Comparison of ENCODE assay signal across 22 cellular contexts in genomic region chr2:240469747-240470146, GRCh38. TPM values are rescaled to one million over a fixed set of nuclear protein-coding genes. Genes with fewer than 3 reads are reported as not detected.
DNase-seq lines count a peak whose midpoint lies in the region; ATAC-seq, FAIRE-seq and TF ChIP-seq lines count a peak whose summit lies in the region.
"Had no signal": no experiment of that assay in that cellular context is flagged by ENCODE, and none has a peak within 500 bp of the region (broad histone marks: within the 10 kb centered on the region; RNA-seq: fewer than 3 reads in every experiment).

No MANE protein-coding gene starts in this region.

- no peak overlapping the region for H3K4me3 Mint-ChIP-seq in nephron progenitor cell
- H3K4me3 Mint-ChIP-seq in type B pancreatic cell: no peak overlapping the region
- H3K4me3 Mint-ChIP-seq: activated naive CD4-positive, alpha-beta T cell treated with anti-CD3 and anti-CD28 coated beads for 36 hours; endodermal cell; T-helper 2 cell treated with Interferon-gamma antibody and Interleukin-4, amounts not matched to agents 5 μg/mL and 100 μg/mL, for 36 hours had no signal

- H2BK5ac ChIP-seq in H1 (ENCODE audit: low read depth, low read length): 0 out of 2 replicates have a peak overlapping the region, but pooled peaks have one; percentile 40

- H3K4me2 ChIP-seq in H1 (ENCODE audit: insufficient read depth in 1 of 2, low read depth in 2 of 2, low read length in 2 of 2): no peak overlapping the region

- no peak overlapping the region for H2BK12ac ChIP-seq in H1 (ENCODE audit: low read depth, low read length)

- H3K36me3 Mint-ChIP-seq in nephron progenitor cell (ENCODE audit: low read depth): peaks cover 19% of the 10 kb centered on the region
- peaks cover 10% of the 10 kb centered on the region for H3K36me3 Mint-ChIP-seq in type B pancreatic cell

- H3K79me1 ChIP-seq in H1 (ENCODE audit: low read depth, low read length): no peaks in the 10 kb centered on the region

- no peak overlapping the region; the same call in 1 of the 2 replicates for H4K8ac ChIP-seq in H1 (ENCODE audit: extremely low read depth, insufficient read depth, low read length)

- H3K79me2 ChIP-seq in H1 (ENCODE audit: control insufficient read depth in 1 of 2, insufficient read depth in 2 of 2, low read length in 2 of 2): no peaks in the 10 kb centered on the region

- H3K23ac ChIP-seq in H1 (ENCODE audit: insufficient read length): no peak overlapping the region

- H2BK120ac ChIP-seq in H1 (replicated peaks; ENCODE audit: low read depth, low read length): peak overlapping the region; percentile 43

- TF ChIP-seq RAD21 in H1 (IDR thresholded peaks at IDR 0.05 in 1 of 2, conservative IDR thresholded peaks at IDR 0.05 in 1 of 2; ENCODE audit: low read depth in 2 of 2, low read length in 2 of 2): no peak

- H4K5ac ChIP-seq in H1 (ENCODE audit: insufficient read length, low read depth, low read length): no peak overlapping the region

- H3K4me1 Mint-ChIP-seq in nephron progenitor cell (peaks cover 17% of the 10 kb centered on the region), type B pancreatic cell (ENCODE audit: unreplicated experiment) (peaks cover 8% of the 10 kb centered on the region)
- H3K4me1 Mint-ChIP-seq: endodermal cell had no signal

- H3K9me3 Mint-ChIP-seq in nephron progenitor cell (peaks cover 33% of the 10 kb centered on the region), type B pancreatic cell (peaks cover 6% of the 10 kb centered on the region)

- peak overlapping the region; percentile 77 for H2AK5ac ChIP-seq in H1 (ENCODE audit: low read depth, low read length)

- H3K4me3 ChIP-seq in right atrium auricular region (no peak overlapping the region), H1 (ENCODE audit: extremely low read depth in 1 of 4, insufficient read depth in 2 of 4, low read depth in 3 of 4, low read length in 4 of 4) (no peak overlapping the region)
- H3K4me3 ChIP-seq: BLaER1 treated with 17β-estradiol and CSF1 and Interleukin-3, amounts not matched to agents 10 nM and 100 nM; cardiac muscle cell had no signal

- H3K27ac Mint-ChIP-seq in nephron progenitor cell (peak overlapping the region; percentile 62), type B pancreatic cell (peak overlapping the region; percentile 60)
- H3K27ac Mint-ChIP-seq: activated naive CD4-positive, alpha-beta T cell treated with anti-CD3 and anti-CD28 coated beads for 36 hours; endodermal cell; stimulated activated naive B cell treated with anti-CD40 and anti-IgM and Interleukin-4, amounts not matched to agents 10 μg/mL and 1 μg/mL and 100 μg/mL, for 72 hours; T-helper 2 cell treated with Interferon-gamma antibody and Interleukin-4, amounts not matched to agents 5 μg/mL and 100 μg/mL, for 36 hours had no signal

- TF ChIP-seq CTCF in right atrium auricular region (IDR thresholded peaks at IDR 0.05): no peak
- no peak for TF ChIP-seq CTCF in H1 (IDR thresholded peaks at IDR 0.05; ENCODE audit: control extremely low read depth in 1 of 3, insufficient read depth in 1 of 3, low read depth in 1 of 3, low read length in 3 of 3)
- no peak for TF ChIP-seq CTCF in nephron progenitor cell (IDR thresholded peaks at IDR 0.05)
- TF ChIP-seq CTCF in type B pancreatic cell (conservative IDR thresholded peaks at IDR 0.05): no peak

- H3K4ac ChIP-seq in H1 (replicated peaks; ENCODE audit: insufficient read length, low read depth, low read length): peak overlapping the region; percentile 91

- 84% methylated on average over 7 of the region's 7 CpGs; no CpG with 5 or more reads in 1 of the 2 experiments for WGBS in H1 (ENCODE audit: extremely low coverage in 1 of 2, insufficient coverage in 1 of 2, insufficient read length in 1 of 2, insufficient replicate concordance in 2 of 2, low coverage in 1 of 2, low lambda C conversion rate in 2 of 2, missing lambda C conversion rate in 1 of 2), 2 experiments

- CTCF ChIA-PET in H1 (lab: Charles Lee; ENCODE audit: partially characterized antibody): interaction anchor here (0.8 to 1.3 kb wide), 4 partner anchors 9 to 18 kb away, joined by 3 to 6 read pairs (median 3); no protein-coding TSS in a partner anchor

- H3K23me2 ChIP-seq in H1 (ENCODE audit: low read depth, low read length): peaks cover 4% of the 10 kb centered on the region; the same call in 1 of the 2 replicates

- H3K18ac ChIP-seq in H1 (ENCODE audit: extremely low read depth, low read length): no peak overlapping the region

- H4K91ac ChIP-seq in H1 (replicated peaks; ENCODE audit: insufficient read length, low read length): no peak overlapping the region

- H3K4me1 ChIP-seq in right atrium auricular region (no peaks in the 10 kb centered on the region), H1 (replicated peaks in 1 of 4; ENCODE audit: control insufficient read depth in 3 of 4, insufficient read depth in 4 of 4, low read length in 3 of 4) (no peaks in the 10 kb centered on the region)

- H3K14ac ChIP-seq in H1 (ENCODE audit: insufficient read length): no peak overlapping the region

- no peak overlapping the region for H2AFZ ChIP-seq in H1 (ENCODE audit: low read length)

- H3K56ac ChIP-seq in H1 (replicated peaks; ENCODE audit: insufficient read length, low read depth, low read length): no peak overlapping the region

- no peak for FAIRE-seq in H1 (lab: Jason Lieb, UNC)
- FAIRE-seq: H54 had no signal

- H3K9ac ChIP-seq in H1 (replicated peaks in 1 of 4; ENCODE audit: extremely low read depth in 1 of 4, low read depth in 3 of 4, low read length in 3 of 4): no peak overlapping the region

- H3K36me3 ChIP-seq in right atrium auricular region (peaks cover 11% of the 10 kb centered on the region), H1 (ENCODE audit: control insufficient read depth in 2 of 4, insufficient read depth in 4 of 4, low read length in 3 of 4) (peaks cover 0 to 4% (median 0%) of the 10 kb centered on the region in 4 experiments; a peak in 2 of 8 replicates)
- H3K36me3 ChIP-seq: cardiac muscle cell had no signal

- H3K27ac ChIP-seq in right atrium auricular region: no peak overlapping the region
- H3K27ac ChIP-seq in H1 (ENCODE audit: low read depth, low read length): no peak overlapping the region
- H3K27ac ChIP-seq: cardiac muscle cell had no signal

- H3K9me3 ChIP-seq in right atrium auricular region: peaks cover 0 to 16% of the 10 kb centered on the region in 2 donors
- no peaks in the 10 kb centered on the region for H3K9me3 ChIP-seq in H1 (ENCODE audit: insufficient read depth in 2 of 2, low read depth in 1 of 2, low read length in 1 of 2)

- TF ChIP-seq POLR2A in H1 (IDR thresholded peaks at IDR 0.05; ENCODE audit: control extremely low read depth in 1 of 2, low read depth in 2 of 2, low read length in 2 of 2): no peak

- peak overlapping the region; percentile 75; the same call in 1 of the 2 replicates for H2BK15ac ChIP-seq in H1 (ENCODE audit: low read length)

- intact Hi-C loops in Right ventricle myocardium superior (cut with DNase I): no loop called here

- peaks cover 0 to 8% of the 10 kb centered on the region in 2 experiments for H4K20me1 ChIP-seq in H1 (replicated peaks in 1 of 2; ENCODE audit: control insufficient read depth in 1 of 2, insufficient read depth in 2 of 2, low read length in 2 of 2)

- peak; percentile 49 for DNase-seq in right atrium auricular region (ENCODE audit: low spot score)
- no peak for DNase-seq in Right ventricle myocardium superior
- no peak for DNase-seq in H1 (ENCODE audit: low read depth in 1 of 2, low spot score in 2 of 2)
- no peak for DNase-seq in nephron progenitor cell
- no peak for DNase-seq in type B pancreatic cell (ENCODE audit: extremely low spot score, unreplicated experiment)
- DNase-seq: activated CD4-positive, alpha-beta T cell treated with anti-CD3 and anti-CD28 coated beads, Interleukin-2, amount 50 U/mL, for 48 hours; COR-L47; cortex of kidney; DMS79 treated with DMSO at 0.1 percent for 48 hours; mammary epithelial cell; NCI-H1105; NCI-H1930; stimulated activated naive B cell treated with anti-CD40 and anti-IgM and Interleukin-4, amounts not matched to agents 10 μg/mL and 1 μg/mL and 100 μg/mL, for 72 hours had no signal

- no peak overlapping the region for H2BK20ac ChIP-seq in H1 (ENCODE audit: low read length)

- POLR2A ChIA-PET in H1 (lab: Charles Lee; ENCODE audit: partially characterized antibody): no interaction called here

- no peaks in the 10 kb centered on the region for H3K27me3 ChIP-seq in right atrium auricular region
- H3K27me3 ChIP-seq in H1 (replicated peaks in 1 of 4; ENCODE audit: control insufficient read depth in 3 of 4, extremely low read depth in 1 of 4, insufficient read depth in 3 of 4, low read length in 3 of 4): peaks cover 0 to 5% (median 3%) of the 10 kb centered on the region in 4 experiments; a peak in 3 of 7 replicates
- H3K27me3 ChIP-seq: BLaER1 treated with 17β-estradiol and CSF1 and Interleukin-3, amounts not matched to agents 10 nM and 100 nM; cardiac muscle cell had no signal

- no peak for TF ChIP-seq EP300 in H1 (IDR thresholded peaks at IDR 0.05; ENCODE audit: borderline replicate concordance in 1 of 2, low read depth in 2 of 2, low read length in 2 of 2)

- no peaks in the 10 kb centered on the region for H3K27me3 Mint-ChIP-seq in nephron progenitor cell (ENCODE audit: low read depth, poor library complexity)
- no peaks in the 10 kb centered on the region for H3K27me3 Mint-ChIP-seq in type B pancreatic cell
- H3K27me3 Mint-ChIP-seq: stimulated activated naive B cell treated with anti-CD40 and anti-IgM and Interleukin-4, amounts not matched to agents 10 μg/mL and 1 μg/mL and 100 μg/mL, for 72 hours had no signal

- ATAC-seq in Right ventricle myocardium superior (ENCODE audit: poor library complexity) (no peak), GM18870 (IDR thresholded peaks at IDR 0.05; ENCODE audit: unreplicated experiment) (no peak), GM18867 (IDR thresholded peaks at IDR 0.05; ENCODE audit: unreplicated experiment) (no peak), HG02642 (IDR thresholded peaks at IDR 0.05; ENCODE audit: poor library complexity, unreplicated experiment) (no peak)
- ATAC-seq: stimulated activated naive B cell treated with anti-CD40 and anti-IgM and Interleukin-4, amounts not matched to agents 10 μg/mL and 1 μg/mL and 100 μg/mL, for 72 hours had no signal

TF ChIP-seq in H1, 55 proteins besides CTCF, POLR2A, EP300 and RAD21 (continues in another document):
- TF ChIP-seq FOSL1 (IDR thresholded peaks at IDR 0.05; ENCODE audit: insufficient read depth, low read depth, low read length): no peak

RNA-seq across cellular contexts. Expression of gene GPC1, which starts 34.3 kb away (rescaled TPM):
- total RNA-seq in right atrium auricular region (100 to 1,000 TPM in 1 of 2 donors, 10 to 100 TPM in 1; 77.4 to 103 TPM), Right ventricle myocardium superior (154 TPM), type B pancreatic cell (ENCODE audit: low replicate concordance) (58.0 and 78.0 TPM in 2 replicates)
- 28.3 and 31.9 TPM in 2 replicates for total RNA-seq in H1 (2021; fragmentation: NEBNext Ultra II Directional; extraction: Animal tissue kit (Norgen Biotek cat#: 25700))
- 21.9 and 30.2 TPM in 2 replicates for polyA plus RNA-seq in H1 (2011; rRNA removed)
- 22.1 TPM for polyA plus RNA-seq in H1 (2011; cell fraction: cytosol; rRNA removed)
- 47.6 TPM for polyA plus RNA-seq in H1 (2011; cell fraction: nucleus; rRNA removed)
- polyA plus RNA-seq in H1 (2012, experiment 1 of 2): 18.4 to 31.5 TPM (median 29.5 TPM) in 4 replicates
- 27.9 TPM for polyA plus RNA-seq in H1 (2012, experiment 2 of 2)
- 42.0 TPM for polyA plus RNA-seq in H1 (2013, experiment 1 of 2)
- 37.4 TPM for polyA plus RNA-seq in H1 (2013, experiment 2 of 2)
- 14.3 and 16.0 TPM in 2 replicates for polyA minus RNA-seq in H1 (2011; rRNA and poly(A)+ RNA removed)
- polyA minus RNA-seq in H1 (2011; cell fraction: cytosol; rRNA and poly(A)+ RNA removed): 29.2 TPM
- 22.9 TPM for polyA minus RNA-seq in H1 (2011; cell fraction: nucleus; rRNA and poly(A)+ RNA removed)
